In the genomic region with DNA sequence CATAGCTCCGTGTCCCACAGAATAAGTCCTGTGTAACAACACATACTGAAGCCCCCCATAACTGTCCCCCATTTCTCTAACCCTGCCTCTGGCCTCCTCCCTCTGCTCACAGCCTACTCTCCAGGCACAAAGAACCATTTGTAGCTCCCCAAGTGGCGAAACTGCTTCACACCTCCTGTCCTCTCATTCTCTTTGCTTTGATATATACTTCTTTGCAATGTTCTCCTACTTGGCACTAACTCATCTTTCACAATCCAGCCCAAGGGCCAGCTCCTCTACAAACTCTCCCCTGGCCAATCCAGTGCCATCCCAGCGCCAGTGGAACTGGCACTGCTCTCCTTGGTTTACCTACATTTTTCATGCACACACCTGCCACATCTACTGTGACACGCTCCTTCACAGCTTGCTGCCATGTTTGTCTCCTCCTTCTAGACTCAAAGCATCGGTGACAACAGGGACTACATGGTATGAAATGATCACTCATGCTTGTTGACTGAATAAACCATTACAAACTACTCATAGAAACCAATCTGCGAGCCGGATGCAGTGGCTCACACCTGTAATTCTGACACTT, we compare ENCODE assay signal across 1 cellular context.
A peak's percentile ranks its signal among the peaks of the same experiment; 100 is the strongest.
TF ChIP-seq lines count a peak whose summit lies in the region.

No MANE protein-coding gene starts in this region.

TF ChIP-seq in HepG2, 621 proteins besides CTCF, POLR2A, EP300 and RAD21 (continued from another document):
- TF ChIP-seq, protein P1, sequence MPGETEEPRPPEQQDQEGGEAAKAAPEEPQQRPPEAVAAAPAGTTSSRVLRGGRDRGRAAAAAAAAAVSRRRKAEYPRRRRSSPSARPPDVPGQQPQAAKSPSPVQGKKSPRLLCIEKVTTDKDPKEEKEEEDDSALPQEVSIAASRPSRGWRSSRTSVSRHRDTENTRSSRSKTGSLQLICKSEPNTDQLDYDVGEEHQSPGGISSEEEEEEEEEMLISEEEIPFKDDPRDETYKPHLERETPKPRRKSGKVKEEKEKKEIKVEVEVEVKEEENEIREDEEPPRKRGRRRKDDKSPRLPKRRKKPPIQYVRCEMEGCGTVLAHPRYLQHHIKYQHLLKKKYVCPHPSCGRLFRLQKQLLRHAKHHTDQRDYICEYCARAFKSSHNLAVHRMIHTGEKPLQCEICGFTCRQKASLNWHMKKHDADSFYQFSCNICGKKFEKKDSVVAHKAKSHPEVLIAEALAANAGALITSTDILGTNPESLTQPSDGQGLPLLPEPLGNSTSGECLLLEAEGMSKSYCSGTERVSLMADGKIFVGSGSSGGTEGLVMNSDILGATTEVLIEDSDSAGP (CRISPR knock-in tag; IDR thresholded peaks at IDR 0.05; ENCODE audit: borderline replicate concordance), result no peak
- TF ChIP-seq, protein P2, sequence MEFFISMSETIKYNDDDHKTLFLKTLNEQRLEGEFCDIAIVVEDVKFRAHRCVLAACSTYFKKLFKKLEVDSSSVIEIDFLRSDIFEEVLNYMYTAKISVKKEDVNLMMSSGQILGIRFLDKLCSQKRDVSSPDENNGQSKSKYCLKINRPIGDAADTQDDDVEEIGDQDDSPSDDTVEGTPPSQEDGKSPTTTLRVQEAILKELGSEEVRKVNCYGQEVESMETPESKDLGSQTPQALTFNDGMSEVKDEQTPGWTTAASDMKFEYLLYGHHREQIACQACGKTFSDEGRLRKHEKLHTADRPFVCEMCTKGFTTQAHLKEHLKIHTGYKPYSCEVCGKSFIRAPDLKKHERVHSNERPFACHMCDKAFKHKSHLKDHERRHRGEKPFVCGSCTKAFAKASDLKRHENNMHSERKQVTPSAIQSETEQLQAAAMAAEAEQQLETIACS (CRISPR knock-in tag; IDR thresholded peaks at IDR 0.05), result no peak
- TF ChIP-seq ZNF672 (CRISPR knock-in tag; IDR thresholded peaks at IDR 0.05) (no peak), ATAD3A (CRISPR knock-in tag; IDR thresholded peaks at IDR 0.05) (no peak), ZNF878 (CRISPR knock-in tag; IDR thresholded peaks at IDR 0.05) (no peak), GATA4 (IDR thresholded peaks at IDR 0.05; ENCODE audit: borderline replicate concordance, low read depth) (no peak), LCORL (IDR thresholded peaks at IDR 0.05) (no peak), LCORL (CRISPR knock-in tag; IDR thresholded peaks at IDR 0.05) (0 out of 2 replicates have a peak, but pooled peaks have one; percentile 31), ZNF335 (CRISPR knock-in tag; IDR thresholded peaks at IDR 0.05) (no peak), ZSCAN31 (CRISPR knock-in tag; IDR thresholded peaks at IDR 0.05; ENCODE audit: low read depth) (no peak), SUZ12 (IDR thresholded peaks at IDR 0.05; ENCODE audit: low read depth, low read length) (no peak), ZSCAN29 (CRISPR knock-in tag; conservative IDR thresholded peaks at IDR 0.05) (no peak), FOXC1 (CRISPR knock-in tag; IDR thresholded peaks at IDR 0.05; ENCODE audit: borderline replicate concordance) (0 out of 2 replicates have a peak, but pooled peaks have one; percentile 52), ZNF383 (CRISPR knock-in tag; IDR thresholded peaks at IDR 0.05; ENCODE audit: borderline replicate concordance) (no peak), ZBTB7B (CRISPR knock-in tag; IDR thresholded peaks at IDR 0.05) (no peak), ZNF839 (CRISPR knock-in tag; IDR thresholded peaks at IDR 0.05; ENCODE audit: borderline replicate concordance) (no peak), NR3C1 (CRISPR knock-in tag; IDR thresholded peaks at IDR 0.05) (no peak), MZF1 (CRISPR knock-in tag; IDR thresholded peaks at IDR 0.05; ENCODE audit: borderline replicate concordance) (no peak), HHEX (CRISPR knock-in tag; IDR thresholded peaks at IDR 0.05) (no peak), RFX1 (IDR thresholded peaks at IDR 0.05) (no peak), GABPA (IDR thresholded peaks at IDR 0.05; ENCODE audit: low read depth, low read length) (no peak), GABPA (CRISPR knock-in tag; IDR thresholded peaks at IDR 0.05; ENCODE audit: low read depth) (no peak), HMG20B (CRISPR knock-in tag; conservative IDR thresholded peaks at IDR 0.05) (no peak), XBP1 (CRISPR knock-in tag; IDR thresholded peaks at IDR 0.05) (no peak), ZNF607 (CRISPR knock-in tag; IDR thresholded peaks at IDR 0.05; ENCODE audit: borderline replicate concordance) (no peak), STAG1 (CRISPR knock-in tag; IDR thresholded peaks at IDR 0.05) (0 out of 2 replicates have a peak, but pooled peaks have one; percentile 3), NFKBIZ (CRISPR knock-in tag; IDR thresholded peaks at IDR 0.05) (no peak), YY1 (IDR thresholded peaks at IDR 0.05; ENCODE audit: insufficient read depth, insufficient replicate concordance, low read depth, low read length) (no peak)
- TF ChIP-seq, protein P3, sequence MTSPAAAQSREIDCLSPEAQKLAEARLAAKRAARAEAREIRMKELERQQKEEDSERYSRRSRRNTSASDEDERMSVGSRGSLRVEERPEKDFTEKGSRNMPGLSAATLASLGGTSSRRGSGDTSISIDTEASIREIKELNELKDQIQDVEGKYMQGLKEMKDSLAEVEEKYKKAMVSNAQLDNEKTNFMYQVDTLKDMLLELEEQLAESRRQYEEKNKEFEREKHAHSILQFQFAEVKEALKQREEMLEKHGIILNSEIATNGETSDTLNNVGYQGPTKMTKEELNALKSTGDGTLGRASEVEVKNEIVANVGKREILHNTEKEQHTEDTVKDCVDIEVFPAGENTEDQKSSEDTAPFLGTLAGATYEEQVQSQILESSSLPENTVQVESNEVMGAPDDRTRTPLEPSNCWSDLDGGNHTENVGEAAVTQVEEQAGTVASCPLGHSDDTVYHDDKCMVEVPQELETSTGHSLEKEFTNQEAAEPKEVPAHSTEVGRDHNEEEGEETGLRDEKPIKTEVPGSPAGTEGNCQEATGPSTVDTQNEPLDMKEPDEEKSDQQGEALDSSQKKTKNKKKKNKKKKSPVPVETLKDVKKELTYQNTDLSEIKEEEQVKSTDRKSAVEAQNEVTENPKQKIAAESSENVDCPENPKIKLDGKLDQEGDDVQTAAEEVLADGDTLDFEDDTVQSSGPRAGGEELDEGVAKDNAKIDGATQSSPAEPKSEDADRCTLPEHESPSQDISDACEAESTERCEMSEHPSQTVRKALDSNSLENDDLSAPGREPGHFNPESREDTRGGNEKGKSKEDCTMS (CRISPR knock-in tag; conservative IDR thresholded peaks at IDR 0.05), result no peak
- TF ChIP-seq, protein P4, sequence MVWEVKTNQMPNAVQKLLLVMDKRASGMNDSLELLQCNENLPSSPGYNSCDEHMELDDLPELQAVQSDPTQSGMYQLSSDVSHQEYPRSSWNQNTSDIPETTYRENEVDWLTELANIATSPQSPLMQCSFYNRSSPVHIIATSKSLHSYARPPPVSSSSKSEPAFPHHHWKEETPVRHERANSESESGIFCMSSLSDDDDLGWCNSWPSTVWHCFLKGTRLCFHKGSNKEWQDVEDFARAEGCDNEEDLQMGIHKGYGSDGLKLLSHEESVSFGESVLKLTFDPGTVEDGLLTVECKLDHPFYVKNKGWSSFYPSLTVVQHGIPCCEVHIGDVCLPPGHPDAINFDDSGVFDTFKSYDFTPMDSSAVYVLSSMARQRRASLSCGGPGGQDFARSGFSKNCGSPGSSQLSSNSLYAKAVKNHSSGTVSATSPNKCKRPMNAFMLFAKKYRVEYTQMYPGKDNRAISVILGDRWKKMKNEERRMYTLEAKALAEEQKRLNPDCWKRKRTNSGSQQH (CRISPR knock-in tag; IDR thresholded peaks at IDR 0.05; ENCODE audit: low read depth), result no peak
- TF ChIP-seq, protein P5, sequence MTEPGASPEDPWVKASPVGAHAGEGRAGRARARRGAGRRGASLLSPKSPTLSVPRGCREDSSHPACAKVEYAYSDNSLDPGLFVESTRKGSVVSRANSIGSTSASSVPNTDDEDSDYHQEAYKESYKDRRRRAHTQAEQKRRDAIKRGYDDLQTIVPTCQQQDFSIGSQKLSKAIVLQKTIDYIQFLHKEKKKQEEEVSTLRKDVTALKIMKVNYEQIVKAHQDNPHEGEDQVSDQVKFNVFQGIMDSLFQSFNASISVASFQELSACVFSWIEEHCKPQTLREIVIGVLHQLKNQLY (CRISPR knock-in tag; IDR thresholded peaks at IDR 0.05), result no peak
- TF ChIP-seq, protein P6, sequence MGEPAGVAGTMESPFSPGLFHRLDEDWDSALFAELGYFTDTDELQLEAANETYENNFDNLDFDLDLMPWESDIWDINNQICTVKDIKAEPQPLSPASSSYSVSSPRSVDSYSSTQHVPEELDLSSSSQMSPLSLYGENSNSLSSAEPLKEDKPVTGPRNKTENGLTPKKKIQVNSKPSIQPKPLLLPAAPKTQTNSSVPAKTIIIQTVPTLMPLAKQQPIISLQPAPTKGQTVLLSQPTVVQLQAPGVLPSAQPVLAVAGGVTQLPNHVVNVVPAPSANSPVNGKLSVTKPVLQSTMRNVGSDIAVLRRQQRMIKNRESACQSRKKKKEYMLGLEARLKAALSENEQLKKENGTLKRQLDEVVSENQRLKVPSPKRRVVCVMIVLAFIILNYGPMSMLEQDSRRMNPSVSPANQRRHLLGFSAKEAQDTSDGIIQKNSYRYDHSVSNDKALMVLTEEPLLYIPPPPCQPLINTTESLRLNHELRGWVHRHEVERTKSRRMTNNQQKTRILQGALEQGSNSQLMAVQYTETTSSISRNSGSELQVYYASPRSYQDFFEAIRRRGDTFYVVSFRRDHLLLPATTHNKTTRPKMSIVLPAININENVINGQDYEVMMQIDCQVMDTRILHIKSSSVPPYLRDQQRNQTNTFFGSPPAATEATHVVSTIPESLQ (CRISPR knock-in tag; conservative IDR thresholded peaks at IDR 0.05), result no peak
- TF ChIP-seq, protein P7, sequence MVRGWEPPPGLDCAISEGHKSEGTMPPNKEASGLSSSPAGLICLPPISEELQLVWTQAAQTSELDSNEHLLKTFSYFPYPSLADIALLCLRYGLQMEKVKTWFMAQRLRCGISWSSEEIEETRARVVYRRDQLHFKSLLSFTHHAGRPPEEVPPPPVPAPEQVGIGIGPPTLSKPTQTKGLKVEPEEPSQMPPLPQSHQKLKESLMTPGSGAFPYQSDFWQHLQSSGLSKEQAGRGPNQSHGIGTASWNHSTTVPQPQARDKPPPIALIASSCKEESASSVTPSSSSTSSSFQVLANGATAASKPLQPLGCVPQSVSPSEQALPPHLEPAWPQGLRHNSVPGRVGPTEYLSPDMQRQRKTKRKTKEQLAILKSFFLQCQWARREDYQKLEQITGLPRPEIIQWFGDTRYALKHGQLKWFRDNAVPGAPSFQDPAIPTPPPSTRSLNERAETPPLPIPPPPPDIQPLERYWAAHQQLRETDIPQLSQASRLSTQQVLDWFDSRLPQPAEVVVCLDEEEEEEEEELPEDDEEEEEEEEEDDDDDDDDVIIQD (CRISPR knock-in tag; IDR thresholded peaks at IDR 0.05; ENCODE audit: low read depth), result no peak
